Comparison of ENCODE assay signal across 8 cellular contexts in the genomic region with DNA sequence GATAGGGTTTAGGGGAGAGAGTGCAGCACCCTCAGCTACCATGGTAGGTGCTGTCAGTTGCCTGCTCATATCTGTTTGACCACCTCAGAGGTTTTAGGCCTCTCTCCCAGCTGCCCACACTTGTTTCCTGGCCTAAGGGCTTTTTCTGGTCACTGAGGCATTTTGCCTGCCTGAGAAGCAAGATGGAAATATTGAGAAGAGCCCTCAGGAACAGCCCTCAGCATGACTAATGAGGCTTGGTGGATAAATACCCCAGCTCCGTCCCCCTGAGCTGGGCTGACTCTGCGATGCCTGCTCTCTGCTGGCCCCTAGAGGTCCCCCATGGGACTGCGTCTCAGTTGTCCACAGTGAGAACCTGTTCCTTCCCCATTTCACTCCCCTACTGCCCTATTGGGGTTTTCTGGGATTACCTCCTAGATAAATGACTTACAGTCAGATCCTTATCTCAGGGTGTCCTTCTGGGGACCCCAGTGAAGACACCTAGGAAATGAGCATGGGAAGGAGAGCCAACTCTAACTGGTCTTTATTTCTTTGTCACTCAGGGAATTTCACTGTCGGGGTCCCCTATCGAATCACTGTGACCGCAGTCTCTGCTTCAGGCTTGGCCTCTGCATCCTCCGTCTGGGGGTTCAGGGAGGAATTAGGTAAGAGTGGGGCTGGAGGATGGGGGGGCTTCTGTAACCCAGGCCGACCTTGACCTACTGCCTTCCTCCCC. TPM values are rescaled to one million over a fixed set of nuclear protein-coding genes. Genes with fewer than 3 reads are reported as not detected.
DNase-seq lines count a peak whose midpoint lies in the region; ATAC-seq and TF ChIP-seq lines count a peak whose summit lies in the region.

No MANE protein-coding gene starts in this region.

- H3K36me3 ChIP-seq in PC-3 (ENCODE audit: low read depth, low read length) (peaks cover 6% of the 10 kb centered on the region), spleen (peaks cover 0 to 99% (median 75%) of the 10 kb centered on the region in 6 donors)

- no peaks in the 10 kb centered on the region for H3F3A ChIP-seq in PC-3 (ENCODE audit: low read length, unreplicated experiment)

- no peaks in the 10 kb centered on the region for H3K9me2 ChIP-seq in PC-3 (replicated peaks; ENCODE audit: low read length)

- H3K79me2 ChIP-seq in PC-3 (ENCODE audit: low read length) = no peaks in the 10 kb centered on the region

- CTCF ChIA-PET in PC-3 (lab: Charles Lee) = interaction anchor here (0.9 kb wide), 1 partner anchor 26 kb away, joined by 3 read pairs; no protein-coding TSS in a partner anchor

- H3K4me3 ChIP-seq in PC-3 (ENCODE audit: low read length) = no peak overlapping the region
- no peak overlapping the region for H3K4me3 ChIP-seq in spleen

- H3K36me3 Mint-ChIP-seq in activated T-cell treated with anti-CD3 and anti-CD28 coated beads, Interleukin-2, amount 50 U/mL, for 72 hours (ENCODE audit: insufficient read depth in 2 of 2) = peaks cover 13 to 30% of the 10 kb centered on the region in 2 donors

- H3K27me3 ChIP-seq in PC-3 (ENCODE audit: low read length) = no peaks in the 10 kb centered on the region
- no peaks in the 10 kb centered on the region for H3K27me3 ChIP-seq in spleen (replicated peaks in 1 of 7)

- TF ChIP-seq POLR2A in spleen (IDR thresholded peaks at IDR 0.05) = no peak

- DNase-seq in NCI-H82 (lab: John Stamatoyannopoulos, UW) (peak; percentile 76), NCI-H82 treated with DMSO at 0.1 percent for 48 hours (lab: John Stamatoyannopoulos, UW; ENCODE audit: unreplicated experiment) (no peak), PC-3 (peak; percentile 60), glomerular visceral epithelial cell (ENCODE audit: extremely low spot score) (peak; percentile 35), spleen (peak; percentile 90), putamen (ENCODE audit: low spot score) (no peak), superior temporal gyrus (ENCODE audit: extremely low spot score) (no peak)
- peak; percentile 74 to 81 for DNase-seq in activated T-cell treated with anti-CD3 and anti-CD28 coated beads, Interleukin-2, amount 50 U/mL, for 72 hours

- peak; percentile 67 for ATAC-seq in PC-3
- ATAC-seq in activated T-cell treated with anti-CD3 and anti-CD28 coated beads, Interleukin-2, amount 50 U/mL, for 72 hours (replicated peaks in 1 of 2) = peak; percentile 78 to 84

- H3K27ac Mint-ChIP-seq in activated T-cell treated with anti-CD3 and anti-CD28 coated beads, Interleukin-2, amount 50 U/mL, for 72 hours = peak overlapping the region; percentile 28

- no peaks in the 10 kb centered on the region for H3K4me1 ChIP-seq in PC-3 (ENCODE audit: insufficient read depth, low read length)
- H3K4me1 ChIP-seq in spleen = peaks cover 0 to 5% (median 0%) of the 10 kb centered on the region in 6 donors

- peak; percentile 97 for TF ChIP-seq CTCF in PC-3 (conservative IDR thresholded peaks at IDR 0.05; ENCODE audit: low read depth, low read length)
- TF ChIP-seq CTCF in spleen (IDR thresholded peaks at IDR 0.05 in 8 of 11, conservative IDR thresholded peaks at IDR 0.05 in 3 of 11) = peak; percentile 61 to 95 (median 85)

- no peaks in the 10 kb centered on the region for H3K9me3 Mint-ChIP-seq in activated T-cell treated with anti-CD3 and anti-CD28 coated beads, Interleukin-2, amount 50 U/mL, for 72 hours

- H4K20me1 ChIP-seq in PC-3 (ENCODE audit: low read length) = no peaks in the 10 kb centered on the region

- H3K9ac ChIP-seq in PC-3 (ENCODE audit: low read length) = no peak overlapping the region

- H3K4me1 Mint-ChIP-seq in activated T-cell treated with anti-CD3 and anti-CD28 coated beads, Interleukin-2, amount 50 U/mL, for 72 hours (ENCODE audit: low read depth) = peaks cover 5% of the 10 kb centered on the region

- no TSS peak for BruUV-seq in PC-3 (replicated peaks; lab: Mats Ljungman, UMichigan)

- H3K27me3 Mint-ChIP-seq in activated T-cell treated with anti-CD3 and anti-CD28 coated beads, Interleukin-2, amount 50 U/mL, for 72 hours (ENCODE audit: low read depth) = no peaks in the 10 kb centered on the region

- H3K4me2 ChIP-seq in PC-3 (ENCODE audit: low read length) = no peak overlapping the region

- H3K4me3 Mint-ChIP-seq in activated T-cell treated with anti-CD3 and anti-CD28 coated beads, Interleukin-2, amount 50 U/mL, for 72 hours = no peak overlapping the region

- POLR2A ChIA-PET in PC-3 (lab: Charles Lee; ENCODE audit: unreplicated experiment) = no interaction called here

- H2AFZ ChIP-seq in PC-3 (ENCODE audit: low read length) = no peak overlapping the region

- intact Hi-C loops in PC-3 (cut with micrococcal nuclease) = no loop called here
- intact Hi-C loops in spleen (cut with DNase I; ENCODE audit: low total_unique reads) = loop anchor here (10.0 kb wide), 1 partner anchor 164 kb away; no protein-coding TSS in a partner anchor

- H3K27ac ChIP-seq in PC-3 (ENCODE audit: low read length) (no peak overlapping the region), spleen (peak overlapping the region in 1 of 8 donors; percentile 15)

- H3K9me3 ChIP-seq in PC-3 (ENCODE audit: low read length) (peaks cover 4% of the 10 kb centered on the region; the same call in 1 of the 2 replicates), spleen (peaks cover 0 to 10% (median 5%) of the 10 kb centered on the region in 8 donors)

- WGBS in spleen, 5 donors = 73 to 83% (median 74%) methylated on average over 8 of the region's 8 CpGs

RNA-seq across cellular contexts. Expression of a gene that starts 13.3 kb away (rescaled TPM):
- total RNA-seq in PC-3 (2014; rRNA removed) = 2.3 and 4.8 TPM in 2 replicates
- total RNA-seq in activated T-cell treated with anti-CD3 and anti-CD28 coated beads, Interleukin-2, amount 50 U/mL, for 72 hours = under 1 TPM in 1 of 2 donors, not detected in 1; 0.10 TPM
- not detected for total RNA-seq in spleen
- under 1 TPM; 0.02 to 0.32 (median 0.05) TPM for polyA plus RNA-seq in spleen

RNA-seq across cellular contexts. Expression of a gene that starts 17.0 kb away (rescaled TPM):
- total RNA-seq in PC-3 (2014; rRNA removed) (14.2 and 14.7 TPM in 2 replicates), spleen (10 to 100 TPM; 15.7 to 28.7 (median 20.8) TPM)
- 10 to 100 TPM; 67.0 to 75.2 TPM for total RNA-seq in activated T-cell treated with anti-CD3 and anti-CD28 coated beads, Interleukin-2, amount 50 U/mL, for 72 hours
- 10 to 100 TPM; 12.8 to 14.4 (median 13.4) TPM for polyA plus RNA-seq in spleen

RNA-seq across cellular contexts. Expression of a gene that starts 20.6 kb away (rescaled TPM):
- total RNA-seq in PC-3 (2014; rRNA removed) = not detected in 2 replicates
- total RNA-seq in activated T-cell treated with anti-CD3 and anti-CD28 coated beads, Interleukin-2, amount 50 U/mL, for 72 hours = not detected
- total RNA-seq in spleen = not detected
- under 1 TPM in 1 of 3 donors, not detected in 2; 0.35 TPM for polyA plus RNA-seq in spleen

RNA-seq across cellular contexts. Expression of a gene that starts 24.0 kb away (rescaled TPM):
- 6.1 and 7.8 TPM in 2 replicates for total RNA-seq in PC-3 (2014; rRNA removed)
- 1 to 10 TPM; 4.6 to 5.8 TPM for total RNA-seq in activated T-cell treated with anti-CD3 and anti-CD28 coated beads, Interleukin-2, amount 50 U/mL, for 72 hours
- 1 to 10 TPM; 1.8 to 8.0 (median 2.0) TPM for total RNA-seq in spleen
- polyA plus RNA-seq in spleen = 1 to 10 TPM; 1.5 to 2.2 (median 1.9) TPM

RNA-seq across cellular contexts. Expression of a gene that starts 37.0 kb away (rescaled TPM):
- total RNA-seq in PC-3 (2014; rRNA removed) (not detected in 2 replicates), spleen (1 to 10 TPM in 1 of 7 donors, not detected in 6; 4.9 TPM)
- not detected for total RNA-seq in activated T-cell treated with anti-CD3 and anti-CD28 coated beads, Interleukin-2, amount 50 U/mL, for 72 hours
- not detected for polyA plus RNA-seq in spleen

Comparison
In these comparisons a context has a peak if more than half of its experiments do, and no peak if none do; other contexts are left out.
1. DNase-seq: peak in NCI-H82 (single experiment), PC-3 (single experiment), activated T-cell treated with anti-CD3 and anti-CD28 coated beads, Interleukin-2, amount 50 U/mL, for 72 hours (2 of 2), glomerular visceral epithelial cell (single experiment) and spleen (single experiment); none in NCI-H82 treated with DMSO at 0.1 percent for 48 hours (single experiment), putamen (single experiment) and superior temporal gyrus (single experiment).